In genomic region chr15:91040851-91041250, GRCh38 we compare ENCODE assay signal across 16 cellular contexts. TPM values are rescaled to one million over a fixed set of nuclear protein-coding genes. Genes with fewer than 3 reads are reported as not detected.
"Had no signal": no experiment of that assay in that cellular context is flagged by ENCODE, and none has a peak within 500 bp of the region (broad histone marks: within the 10 kb centered on the region; RNA-seq: fewer than 3 reads in every experiment).

No MANE protein-coding gene starts in this region.

- H3K27me3 ChIP-seq: pancreas had no signal

- H2AFZ ChIP-seq: hepatocyte had no signal

- H3K79me2 ChIP-seq: hepatocyte had no signal

- H3K4me2 ChIP-seq: hepatocyte had no signal

- H3K4me3 ChIP-seq: hepatocyte, pancreas had no signal

- DNase-seq: activated CD4-positive, alpha-beta memory T cell treated with anti-CD3 and anti-CD28 coated beads, Interleukin-2, amount 10 ng/mL, durations not matched to agents 7 days and 5 days; activated CD4-positive, alpha-beta T cell treated with anti-CD3 and anti-CD28 coated beads for 36 hours; activated naive CD4-positive, alpha-beta T cell treated with Interleukin-2 at 50 U/mL for 16 hours; activated T-cell treated with anti-CD3 and anti-CD28 coated beads, Interleukin-2, amount 50 U/mL, for 48 hours; central memory CD4-positive, alpha-beta T cell; cortex of kidney; effector memory CD8-positive, alpha-beta T cell; kidney; pancreas; stimulated activated CD4-positive, alpha-beta T cell treated with anti-CD3 and anti-CD28 coated beads, Interleukin-12 subunit alpha, Interleukin-12 subunit beta, amount 100 ng/mL, for 4 hours; stimulated activated naive CD4-positive, alpha-beta T cell treated with Interleukin-2 at 50 U/mL for 16 hours; WERI-Rb-1 had no signal

- H3K27ac ChIP-seq: hepatocyte, pancreas, WERI-Rb-1 had no signal

- H3K36me3 ChIP-seq: pancreas, WERI-Rb-1 had no signal

- ATAC-seq: activated CD4-positive, alpha-beta T cell treated with anti-CD3 and anti-CD28 coated beads for 36 hours; effector memory CD8-positive, alpha-beta T cell; pancreas had no signal

- H3K4me1 ChIP-seq: pancreas had no signal

- H3K9me3 ChIP-seq: pancreas had no signal

RNA-seq across cellular contexts. Expression of gene SV2B, which starts 59.2 kb away (rescaled TPM):
- total RNA-seq: epithelial cell of proximal tubule, myocyte, neural crest cell had no signal
